ENCODE assay signal across 8 cellular contexts in genomic region chr7:104956753-104957450, GRCh38. TPM values are rescaled to one million over a fixed set of nuclear protein-coding genes. Genes with fewer than 3 reads are reported as not detected.
A peak's percentile ranks its signal among the peaks of the same experiment; 100 is the strongest.
DNase-seq lines count a peak whose midpoint lies in the region; ATAC-seq and TF ChIP-seq lines count a peak whose summit lies in the region.

No MANE protein-coding gene starts in this region.

- H3K9me3 ChIP-seq in RWPE2 (ENCODE audit: severe bottlenecking) = no peaks in the 10 kb centered on the region
- H3K9me3 ChIP-seq in thymus (ENCODE audit: control insufficient read depth) = no peaks in the 10 kb centered on the region
- H3K9me3 ChIP-seq in uterus = no peaks in the 10 kb centered on the region

- ATAC-seq in HG02943 (IDR thresholded peaks at IDR 0.05; ENCODE audit: low read depth, unreplicated experiment) = peak; percentile 87
- ATAC-seq in RWPE2 (ENCODE audit: low read depth) = 0 out of 3 replicates have a peak, but pooled peaks have one; percentile 40

- 30% methylated on average over 4 of the region's 4 CpGs for WGBS in thymus

- TF ChIP-seq POLR2A in uterus (IDR thresholded peaks at IDR 0.05) = no peak

- DNase-seq in stimulated activated CD4-positive, alpha-beta T cell treated with anti-CD3 and anti-CD28 coated beads, Interleukin-1b, Interleukin-23, amount 100 ng/mL, for 48 hours = peak; percentile 42
- DNase-seq in stimulated activated CD4-positive, alpha-beta T cell treated with anti-CD3 and anti-CD28 coated beads, Interleukin-4, amount 100 ng/mL, for 4 hours = no peak
- DNase-seq in RWPE2 (ENCODE audit: low spot score) (no peak), fibroblast of the aortic adventitia (ENCODE audit: low read depth) (peak; percentile 62), uterus (no peak), substantia nigra (lab: John Stamatoyannopoulos, UW) (no peak)

- H3K27ac ChIP-seq in RWPE2 (ENCODE audit: poor library complexity, severe bottlenecking) = no peak overlapping the region
- H3K27ac ChIP-seq in thymus (ENCODE audit: low read depth) = peak overlapping the region; percentile 13
- H3K27ac ChIP-seq in uterus = no peak overlapping the region
- no peak overlapping the region for H3K27ac ChIP-seq in substantia nigra (ENCODE audit: low read depth, low read length, poor library complexity, severe bottlenecking)

- no peak overlapping the region for H3K4me3 ChIP-seq in RWPE2 (ENCODE audit: severe bottlenecking)
- no peak overlapping the region for H3K4me3 ChIP-seq in fibroblast of the aortic adventitia (ENCODE audit: low read depth, low read length)
- no peak overlapping the region for H3K4me3 ChIP-seq in thymus (ENCODE audit: low read length)
- H3K4me3 ChIP-seq in uterus = no peak overlapping the region

- intact Hi-C loops in uterus (cut with DNase I; ENCODE audit: low total_unique reads) = no loop called here

- peaks cover 5% of the 10 kb centered on the region for H3K4me1 ChIP-seq in RWPE2 (ENCODE audit: insufficient read depth, poor library complexity, severe bottlenecking)
- H3K4me1 ChIP-seq in thymus (ENCODE audit: control insufficient read depth, insufficient read depth, low read length) = no peaks in the 10 kb centered on the region
- H3K4me1 ChIP-seq in uterus = no peaks in the 10 kb centered on the region

- H3K36me3 ChIP-seq in RWPE2 (ENCODE audit: low read depth) = no peaks in the 10 kb centered on the region
- no peaks in the 10 kb centered on the region for H3K36me3 ChIP-seq in thymus (ENCODE audit: control insufficient read depth, insufficient read depth)
- H3K36me3 ChIP-seq in uterus = no peaks in the 10 kb centered on the region

- no peak for TF ChIP-seq CTCF in RWPE2 (IDR thresholded peaks at IDR 0.05; ENCODE audit: poor library complexity, severe bottlenecking)
- TF ChIP-seq CTCF in fibroblast of the aortic adventitia (IDR thresholded peaks at IDR 0.05; ENCODE audit: insufficient read depth, low read length) = no peak
- no peak for TF ChIP-seq CTCF in uterus (IDR thresholded peaks at IDR 0.05)

- H3K27me3 ChIP-seq in RWPE2 (ENCODE audit: insufficient read depth, poor library complexity, severe bottlenecking) = no peaks in the 10 kb centered on the region
- no peaks in the 10 kb centered on the region for H3K27me3 ChIP-seq in thymus (ENCODE audit: control insufficient read depth, insufficient read depth)
- no peaks in the 10 kb centered on the region for H3K27me3 ChIP-seq in uterus

RNA-seq across cellular contexts. Expression of gene KMT2E, which starts 57.1 kb away (rescaled TPM):
- 75.9 and 132 TPM in 2 replicates for total RNA-seq in fibroblast of the aortic adventitia (ENCODE audit: low replicate concordance)
- 26.5 TPM for polyA plus RNA-seq in thymus
- 100 to 1,000 TPM in 3 of 4 donors, 10 to 100 TPM in 1; 61.5 to 208 (median 148) TPM for total RNA-seq in uterus

Comparison
In these comparisons a context has a peak if more than half of its experiments do, and no peak if none do; other contexts are left out.
1. DNase-seq: peak in stimulated activated CD4-positive, alpha-beta T cell treated with anti-CD3 and anti-CD28 coated beads, Interleukin-1b, Interleukin-23, amount 100 ng/mL, for 48 hours (single experiment) and fibroblast of the aortic adventitia (single experiment); none in stimulated activated CD4-positive, alpha-beta T cell treated with anti-CD3 and anti-CD28 coated beads, Interleukin-4, amount 100 ng/mL, for 4 hours (0 of 2), RWPE2 (single experiment), uterus (0 of 2) and substantia nigra (0 of 49).